Comparison of ENCODE assay signal across 20 cellular contexts in genomic region chr1:8257621-8258020, GRCh38.
DNase-seq lines count a peak whose midpoint lies in the region; ATAC-seq and TF ChIP-seq lines count a peak whose summit lies in the region.
"Had no signal": no experiment of that assay in that cellular context is flagged by ENCODE, and none has a peak within 500 bp of the region (broad histone marks: within the 10 kb centered on the region; RNA-seq: fewer than 3 reads in every experiment).

No MANE protein-coding gene starts in this region.

- BruUV-seq in Calu3 (replicated peaks; lab: Mats Ljungman, UMichigan) (no TSS peak), Panc1 (replicated peaks; lab: Mats Ljungman, UMichigan) (no TSS peak)

- no peak for TF ChIP-seq POLR2A in heart left ventricle (IDR thresholded peaks at IDR 0.05)

- TF ChIP-seq CTCF in Calu3 (IDR thresholded peaks at IDR 0.05; ENCODE audit: unreplicated experiment) (no peak), Panc1 (IDR thresholded peaks at IDR 0.05) (no peak), glutamatergic neuron (IDR thresholded peaks at IDR 0.05; ENCODE audit: partially characterized antibody, unreplicated experiment) (no peak), heart left ventricle (IDR thresholded peaks at IDR 0.05) (no peak)

- H3K36me3 Mint-ChIP-seq in Calu3 (ENCODE audit: insufficient read depth, unreplicated experiment) (peaks cover 17% of the 10 kb centered on the region), glutamatergic neuron (ENCODE audit: unreplicated experiment) (peaks cover 4% of the 10 kb centered on the region)
- H3K36me3 Mint-ChIP-seq: activated naive CD8-positive, alpha-beta T cell treated with anti-CD3 and anti-CD28 coated beads, Interleukin-2, amount 10 ng/mL, durations not matched to agents 7 days and 5 days; CD4-positive, CD25-positive, alpha-beta regulatory T cell had no signal

- H3K27me3 Mint-ChIP-seq in Calu3 (ENCODE audit: unreplicated experiment), result no peaks in the 10 kb centered on the region
- H3K27me3 Mint-ChIP-seq in glutamatergic neuron (ENCODE audit: unreplicated experiment), result peaks cover 2% of the 10 kb centered on the region

- H3K4me3 ChIP-seq in Panc1 (ENCODE audit: low read depth in 2 of 2, low read length in 2 of 2) (no peak overlapping the region), heart left ventricle (no peak overlapping the region)
- H3K4me3 ChIP-seq: gastrocnemius medialis, ovary, SJCRH30, skin epidermis had no signal

- H3K4me1 ChIP-seq in Panc1 (ENCODE audit: control insufficient read depth, insufficient read depth, low read length), result peaks cover 36% of the 10 kb centered on the region
- H3K4me1 ChIP-seq in heart left ventricle, result no peaks in the 10 kb centered on the region

- DNase-seq in Calu3 (no peak), Panc1 (ENCODE audit: low read depth, low spot score) (no peak), glutamatergic neuron (no peak), posterior vena cava (ENCODE audit: low spot score) (peak; percentile 22), NCI-H1436 (lab: John Stamatoyannopoulos, UW) (no peak), heart left ventricle (no peak)
- DNase-seq in activated CD4-positive, alpha-beta T cell treated with anti-CD3 and anti-CD28 coated beads for 1 hour, result no peak
- DNase-seq: activated CD8-positive, alpha-beta memory T cell treated with anti-CD3 and anti-CD28 coated beads for 24 hours; activated naive CD8-positive, alpha-beta T cell treated with anti-CD3 and anti-CD28 coated beads, Interleukin-2, amount 10 ng/mL, durations not matched to agents 7 days and 5 days; CD4-positive, CD25-positive, alpha-beta regulatory T cell; erythroblast; gastrocnemius medialis; NCI-H2029; NCI-H510A treated with DMSO at 0.1 percent for 48 hours; ovary; SJCRH30; stimulated activated CD4-positive, alpha-beta T cell treated with anti-CD3 and anti-CD28 coated beads, Interleukin-2, amount 100 ng/mL, for 48 hours had no signal

- H3K4me3 Mint-ChIP-seq in Calu3 (ENCODE audit: low read depth, unreplicated experiment), result peak overlapping the region; percentile 29
- no peak overlapping the region for H3K4me3 Mint-ChIP-seq in glutamatergic neuron (ENCODE audit: unreplicated experiment)
- H3K4me3 Mint-ChIP-seq: activated naive CD8-positive, alpha-beta T cell treated with anti-CD3 and anti-CD28 coated beads, Interleukin-2, amount 10 ng/mL, durations not matched to agents 7 days and 5 days; CD4-positive, CD25-positive, alpha-beta regulatory T cell had no signal

- CTCF ChIA-PET in Calu3 (lab: Charles Lee) (no interaction called here), Panc1 (lab: Charles Lee) (interaction anchor here (0.6 kb wide), 1 partner anchor 11 kb away, joined by 6 read pairs; no protein-coding TSS in a partner anchor)

- peak overlapping the region; percentile 97 for H3K27ac ChIP-seq in Panc1 (ENCODE audit: low read length)
- H3K27ac ChIP-seq in heart left ventricle, result no peak overlapping the region
- H3K27ac ChIP-seq: ovary, SJCRH30, skin epidermis had no signal

- in situ Hi-C loops in Panc1 (cut with HindIII; ENCODE audit: low pct_unique_long_range_greater_than_20kb, low sequenced_read_pairs), result no loop called here

- no peaks in the 10 kb centered on the region for H3K27me3 ChIP-seq in Panc1 (ENCODE audit: control insufficient read depth, insufficient read depth, low read length)
- no peaks in the 10 kb centered on the region for H3K27me3 ChIP-seq in heart left ventricle
- H3K27me3 ChIP-seq: gastrocnemius medialis, ovary, SJCRH30 had no signal

- ATAC-seq in Panc1, result no peak
- no peak for ATAC-seq in heart left ventricle
- ATAC-seq in GM18520 (IDR thresholded peaks at IDR 0.05; ENCODE audit: unreplicated experiment), result no peak
- ATAC-seq: activated CD4-positive, CD25-positive, alpha-beta regulatory T cell treated with anti-CD3 and anti-CD28 coated beads, Interleukin-2, amount 50 U/mL, for 24 hours; gastrocnemius medialis had no signal

- WGBS in heart left ventricle, 4 donors, result 88 to 93% (median 91%) methylated on average over 7 of the region's 7 CpGs

- POLR2A ChIA-PET in Panc1 (lab: Charles Lee), result interaction anchor here (0.9 kb wide), 1 partner anchor 44 kb away, joined by 3 read pairs; no protein-coding TSS in a partner anchor

- H3K36me3 ChIP-seq in Panc1 (ENCODE audit: control insufficient read depth, insufficient read depth, low read length) (no peaks in the 10 kb centered on the region), heart left ventricle (no peaks in the 10 kb centered on the region)
- H3K36me3 ChIP-seq: gastrocnemius medialis, ovary, SJCRH30 had no signal

- intact Hi-C loops in Calu3 (cut with micrococcal nuclease; ENCODE audit: unreplicated experiment) (loop anchor here (5.0 to 10.0 kb wide), 4 partner anchors 55 to 230 kb away; partner anchors contain the start of genes ERRFI1 and SLC45A1), Panc1 (cut with micrococcal nuclease; ENCODE audit: unreplicated experiment) (no loop called here), posterior vena cava (cut with DNase I) (loop anchor here in 1 of 2 donors (10.0 kb wide), 1 partner anchor 47 kb away; no protein-coding TSS in a partner anchor), heart left ventricle (cut with DNase I) (no loop called here)

- peaks cover 3% of the 10 kb centered on the region for H3K9me3 Mint-ChIP-seq in Calu3 (ENCODE audit: low read depth, unreplicated experiment)
- no peaks in the 10 kb centered on the region for H3K9me3 Mint-ChIP-seq in glutamatergic neuron (ENCODE audit: unreplicated experiment)
- H3K9me3 Mint-ChIP-seq: activated naive CD8-positive, alpha-beta T cell treated with anti-CD3 and anti-CD28 coated beads, Interleukin-2, amount 10 ng/mL, durations not matched to agents 7 days and 5 days; CD4-positive, CD25-positive, alpha-beta regulatory T cell had no signal

- H3K9me3 ChIP-seq in Panc1 (ENCODE audit: control insufficient read depth, insufficient read depth, low read depth, low read length) (no peaks in the 10 kb centered on the region), heart left ventricle (no peaks in the 10 kb centered on the region)
- H3K9me3 ChIP-seq: gastrocnemius medialis, ovary, SJCRH30 had no signal

- peak overlapping the region; percentile 95 for H3K27ac Mint-ChIP-seq in Calu3 (ENCODE audit: unreplicated experiment)
- peak overlapping the region; percentile 22 for H3K27ac Mint-ChIP-seq in glutamatergic neuron (ENCODE audit: unreplicated experiment)
- H3K27ac Mint-ChIP-seq: activated naive CD8-positive, alpha-beta T cell treated with anti-CD3 and anti-CD28 coated beads, Interleukin-2, amount 10 ng/mL, durations not matched to agents 7 days and 5 days; CD4-positive, CD25-positive, alpha-beta regulatory T cell had no signal

- H3K4me1 Mint-ChIP-seq in Calu3 (ENCODE audit: low read depth, unreplicated experiment) (peaks cover 38% of the 10 kb centered on the region), glutamatergic neuron (ENCODE audit: low read depth, unreplicated experiment) (no peaks in the 10 kb centered on the region)
